27 cellular contexts compared by ENCODE assay signal in genomic region chr10:1116696-1117254, GRCh38.
A peak's percentile ranks its signal among the peaks of the same experiment; 100 is the strongest.
DNase-seq lines count a peak whose midpoint lies in the region; ATAC-seq and TF ChIP-seq lines count a peak whose summit lies in the region.
"Had no signal": no experiment of that assay in that cellular context is flagged by ENCODE, and none has a peak within 500 bp of the region (broad histone marks: within the 10 kb centered on the region; RNA-seq: fewer than 3 reads in every experiment).

No MANE protein-coding gene starts in this region.

- H3K36me3 Mint-ChIP-seq in activated naive CD8-positive, alpha-beta T cell = peaks cover 17% of the 10 kb centered on the region
- H3K36me3 Mint-ChIP-seq in activated naive CD8-positive, alpha-beta T cell treated with anti-CD3 and anti-CD28 coated beads, Interleukin-2, amount 50 U/mL, for 24 hours (ENCODE audit: low read depth) = peaks cover 55% of the 10 kb centered on the region
- peaks cover 35 to 63% (median 37%) of the 10 kb centered on the region in 3 donors for H3K36me3 Mint-ChIP-seq in immature natural killer cell
- H3K36me3 Mint-ChIP-seq in osteocyte (ENCODE audit: unreplicated experiment) = peaks cover 54% of the 10 kb centered on the region
- peaks cover 74% of the 10 kb centered on the region for H3K36me3 Mint-ChIP-seq in activated T-helper 2 cell treated with anti-CD3 and anti-CD28 coated beads, Interferon-gamma antibody, Interleukin-2, Interleukin-4, amounts not matched to agents 10 μg/mL and 5 μg/mL and 100 μg/mL, durations not matched to agents 14 hours and 24 hours and 36 hours (ENCODE audit: low read depth)

- H3K4me1 Mint-ChIP-seq in activated naive CD8-positive, alpha-beta T cell (ENCODE audit: low read depth) = peaks cover 42% of the 10 kb centered on the region
- H3K4me1 Mint-ChIP-seq in activated naive CD8-positive, alpha-beta T cell treated with anti-CD3 and anti-CD28 coated beads, Interleukin-2, amount 50 U/mL, for 24 hours = peaks cover 24% of the 10 kb centered on the region
- H3K4me1 Mint-ChIP-seq in immature natural killer cell = peaks cover 58 to 66% of the 10 kb centered on the region in 2 donors
- no peaks in the 10 kb centered on the region for H3K4me1 Mint-ChIP-seq in osteocyte (ENCODE audit: unreplicated experiment)
- peaks cover 4% of the 10 kb centered on the region for H3K4me1 Mint-ChIP-seq in activated T-helper 2 cell treated with anti-CD3 and anti-CD28 coated beads, Interferon-gamma antibody, Interleukin-2, Interleukin-4, amounts not matched to agents 10 μg/mL and 5 μg/mL and 100 μg/mL, durations not matched to agents 14 hours and 24 hours and 36 hours (ENCODE audit: low read depth)

- H3K4me3 ChIP-seq in MM.1S (ENCODE audit: low read length) = no peak overlapping the region
- H3K4me3 ChIP-seq in hepatocyte = no peak overlapping the region
- H3K4me3 ChIP-seq: ascending aorta, gastroesophageal sphincter, left ventricle myocardium inferior, right atrium auricular region, smooth muscle cell had no signal

- no peaks in the 10 kb centered on the region for H3K9me3 ChIP-seq in MM.1S (replicated peaks; ENCODE audit: insufficient read depth, low read length)
- H3K9me3 ChIP-seq in hepatocyte (ENCODE audit: low read depth) = no peaks in the 10 kb centered on the region
- H3K9me3 ChIP-seq: ascending aorta, gastroesophageal sphincter, left ventricle myocardium inferior, right atrium auricular region had no signal

- no peak overlapping the region for H3K4me2 ChIP-seq in MM.1S (ENCODE audit: low read depth, low read length)
- H3K4me2 ChIP-seq in hepatocyte = no peak overlapping the region
- H3K4me2 ChIP-seq: smooth muscle cell had no signal

- ATAC-seq in activated naive CD8-positive, alpha-beta T cell treated with anti-CD3 and anti-CD28 coated beads, Interleukin-2, amount 50 U/mL, for 24 hours = no peak
- ATAC-seq: gastroesophageal sphincter had no signal

- no peak overlapping the region for H3K9ac ChIP-seq in MM.1S (ENCODE audit: low read length)

- WGBS in hepatocyte (ENCODE audit: low lambda C conversion rate, missing lambda C conversion rate) = 95% methylated on average over 9 of the region's 9 CpGs

- H3F3A ChIP-seq in MM.1S (ENCODE audit: insufficient read depth, low read length) = peaks cover 18% of the 10 kb centered on the region

- no peaks in the 10 kb centered on the region for H3K9me3 Mint-ChIP-seq in activated naive CD8-positive, alpha-beta T cell (ENCODE audit: low read depth)
- H3K9me3 Mint-ChIP-seq in activated naive CD8-positive, alpha-beta T cell treated with anti-CD3 and anti-CD28 coated beads, Interleukin-2, amount 50 U/mL, for 24 hours = no peaks in the 10 kb centered on the region
- H3K9me3 Mint-ChIP-seq in immature natural killer cell = no peaks in the 10 kb centered on the region
- H3K9me3 Mint-ChIP-seq in osteocyte (ENCODE audit: unreplicated experiment) = no peaks in the 10 kb centered on the region
- H3K9me3 Mint-ChIP-seq in activated T-helper 2 cell treated with anti-CD3 and anti-CD28 coated beads, Interferon-gamma antibody, Interleukin-2, Interleukin-4, amounts not matched to agents 10 μg/mL and 5 μg/mL and 100 μg/mL, durations not matched to agents 14 hours and 24 hours and 36 hours = no peaks in the 10 kb centered on the region
- H3K9me3 Mint-ChIP-seq: dendritic cell treated with granulocyte-macrophage colony-stimulating factor and Interleukin-4, amounts not matched to agents 40 ng/mL and 50 ng/mL, for 4 days; T-helper 1 cell treated with Interleukin-12 subunit alpha and Interleukin-12 subunit beta and Interleukin-4 antibody, amounts not matched to agents 30 μg/mL and 1 μg/mL, for 36 hours had no signal

- H3K79me2 ChIP-seq in MM.1S (ENCODE audit: low read length) (no peaks in the 10 kb centered on the region), hepatocyte (no peaks in the 10 kb centered on the region)

- TF ChIP-seq CTCF in MM.1S (IDR thresholded peaks at IDR 0.05; ENCODE audit: low read length) (no peak), osteocyte (IDR thresholded peaks at IDR 0.05) (no peak), GM10266 (IDR thresholded peaks at IDR 0.05; ENCODE audit: control insufficient read depth, insufficient read depth, low read depth, missing control alignments) (no peak), hepatocyte (IDR thresholded peaks at IDR 0.05; ENCODE audit: poor library complexity) (no peak)

- H3K27ac ChIP-seq in MM.1S (ENCODE audit: low read length) (peak overlapping the region; percentile 92; the same call in 1 of the 2 replicates), hepatocyte (no peak overlapping the region)
- H3K27ac ChIP-seq: ascending aorta, gastroesophageal sphincter, left ventricle myocardium inferior, right atrium auricular region had no signal

- no peak overlapping the region for H2AFZ ChIP-seq in MM.1S (ENCODE audit: low read length)
- H2AFZ ChIP-seq in hepatocyte = no peak overlapping the region

- peak overlapping the region; percentile 87 for H3K27ac Mint-ChIP-seq in activated naive CD8-positive, alpha-beta T cell
- no peak overlapping the region for H3K27ac Mint-ChIP-seq in activated naive CD8-positive, alpha-beta T cell treated with anti-CD3 and anti-CD28 coated beads, Interleukin-2, amount 50 U/mL, for 24 hours
- peak overlapping the region in 2 of 6 donors; percentile 40 to 48 for H3K27ac Mint-ChIP-seq in immature natural killer cell
- H3K27ac Mint-ChIP-seq in osteocyte (ENCODE audit: unreplicated experiment) = no peak overlapping the region
- H3K27ac Mint-ChIP-seq in activated T-helper 2 cell treated with anti-CD3 and anti-CD28 coated beads, Interferon-gamma antibody, Interleukin-2, Interleukin-4, amounts not matched to agents 10 μg/mL and 5 μg/mL and 100 μg/mL, durations not matched to agents 14 hours and 24 hours and 36 hours = no peak overlapping the region
- H3K27ac Mint-ChIP-seq: dendritic cell treated with granulocyte-macrophage colony-stimulating factor and Interleukin-4, amounts not matched to agents 40 ng/mL and 50 ng/mL, for 4 days had no signal

- no peaks in the 10 kb centered on the region for H3K27me3 Mint-ChIP-seq in activated naive CD8-positive, alpha-beta T cell
- H3K27me3 Mint-ChIP-seq in activated naive CD8-positive, alpha-beta T cell treated with anti-CD3 and anti-CD28 coated beads, Interleukin-2, amount 50 U/mL, for 24 hours = no peaks in the 10 kb centered on the region
- peaks cover 0 to 3% (median 2%) of the 10 kb centered on the region in 3 donors for H3K27me3 Mint-ChIP-seq in immature natural killer cell (ENCODE audit: low read depth in 3 of 3)
- H3K27me3 Mint-ChIP-seq in osteocyte (ENCODE audit: unreplicated experiment) = no peaks in the 10 kb centered on the region
- no peaks in the 10 kb centered on the region for H3K27me3 Mint-ChIP-seq in activated T-helper 2 cell treated with anti-CD3 and anti-CD28 coated beads, Interferon-gamma antibody, Interleukin-2, Interleukin-4, amounts not matched to agents 10 μg/mL and 5 μg/mL and 100 μg/mL, durations not matched to agents 14 hours and 24 hours and 36 hours (ENCODE audit: low read depth)
- H3K27me3 Mint-ChIP-seq: dendritic cell treated with granulocyte-macrophage colony-stimulating factor and Interleukin-4, amounts not matched to agents 40 ng/mL and 50 ng/mL, for 4 days had no signal

- H3K36me3 ChIP-seq in MM.1S (replicated peaks; ENCODE audit: insufficient read depth, low read length) (no peaks in the 10 kb centered on the region; the same call in none of the 2 replicates), hepatocyte (replicated peaks; ENCODE audit: insufficient read depth, low read depth) (no peaks in the 10 kb centered on the region)

- DNase-seq in activated naive CD8-positive, alpha-beta T cell treated with anti-CD3 and anti-CD28 coated beads, Interleukin-2, amount 50 U/mL, for 24 hours = no peak
- DNase-seq in MM.1S (no peak), immature natural killer cell (no peak), osteocyte (ENCODE audit: extremely low spot score, unreplicated experiment) (peak; percentile 48), GM10266 (ENCODE audit: extremely low spot score) (no peak), hepatocyte (ENCODE audit: low spot score) (no peak)
- no peak for DNase-seq in activated T-helper 2 cell treated with anti-CD3 and anti-CD28 coated beads, Interferon-gamma antibody, Interleukin-2, Interleukin-4, amounts not matched to agents 10 μg/mL and 5 μg/mL and 100 μg/mL, durations not matched to agents 14 hours and 24 hours and 36 hours (ENCODE audit: low spot score)
- DNase-seq: ACHN; activated CD4-positive, alpha-beta T cell treated with anti-CD3 and anti-CD28 coated beads for 1 hour; activated naive CD4-positive, alpha-beta T cell treated with anti-CD3 and anti-CD28 coated beads, Interleukin-2, amount 50 U/mL, for 16 hours; Calu3; DMS79 treated with DMSO at 0.1 percent for 48 hours; GF-D8; HCEC 1CT; hypothalamus; left ventricle myocardium inferior; NCI-H1417; NCI-H82; RPMI8226; substantia nigra had no signal

- H3K27me3 ChIP-seq in MM.1S (replicated peaks; ENCODE audit: insufficient read depth, low read length) = no peaks in the 10 kb centered on the region
- H3K27me3 ChIP-seq in hepatocyte = no peaks in the 10 kb centered on the region
- H3K27me3 ChIP-seq: ascending aorta, gastroesophageal sphincter, right atrium auricular region had no signal

- H3K9me2 ChIP-seq in MM.1S (replicated peaks; ENCODE audit: insufficient read depth, low read length) = no peaks in the 10 kb centered on the region
- H3K9me2 ChIP-seq in hepatocyte (replicated peaks; ENCODE audit: insufficient read depth) = no peaks in the 10 kb centered on the region

- H3K4me1 ChIP-seq in MM.1S (ENCODE audit: low read length) (peaks cover 17% of the 10 kb centered on the region), hepatocyte (ENCODE audit: insufficient read depth) (no peaks in the 10 kb centered on the region)
- H3K4me1 ChIP-seq: ascending aorta, gastroesophageal sphincter had no signal

- intact Hi-C loops in activated T-helper 2 cell treated with anti-CD3 and anti-CD28 coated beads, Interferon-gamma antibody, Interleukin-2, Interleukin-4, amounts not matched to agents 10 μg/mL and 5 μg/mL and 100 μg/mL, durations not matched to agents 14 hours and 24 hours and 36 hours (cut with micrococcal nuclease) = no loop called here

- no peaks in the 10 kb centered on the region for H4K20me1 ChIP-seq in MM.1S (ENCODE audit: insufficient read depth, low read length)
- no peaks in the 10 kb centered on the region for H4K20me1 ChIP-seq in hepatocyte (ENCODE audit: insufficient read depth, poor library complexity, severe bottlenecking)

- no peak overlapping the region for H3K4me3 Mint-ChIP-seq in activated naive CD8-positive, alpha-beta T cell
- H3K4me3 Mint-ChIP-seq in activated naive CD8-positive, alpha-beta T cell treated with anti-CD3 and anti-CD28 coated beads, Interleukin-2, amount 50 U/mL, for 24 hours = no peak overlapping the region
- H3K4me3 Mint-ChIP-seq in immature natural killer cell (peak overlapping the region in 3 of 5 donors; percentile 9 to 40 (median 29)), osteocyte (ENCODE audit: unreplicated experiment) (no peak overlapping the region)
- no peak overlapping the region for H3K4me3 Mint-ChIP-seq in activated T-helper 2 cell treated with anti-CD3 and anti-CD28 coated beads, Interferon-gamma antibody, Interleukin-2, Interleukin-4, amounts not matched to agents 10 μg/mL and 5 μg/mL and 100 μg/mL, durations not matched to agents 14 hours and 24 hours and 36 hours (ENCODE audit: low read depth)
- H3K4me3 Mint-ChIP-seq: dendritic cell treated with granulocyte-macrophage colony-stimulating factor and Interleukin-4, amounts not matched to agents 40 ng/mL and 50 ng/mL, for 4 days; T-helper 1 cell treated with Interleukin-12 subunit alpha and Interleukin-12 subunit beta and Interleukin-4 antibody, amounts not matched to agents 30 μg/mL and 1 μg/mL, for 36 hours had no signal

Comparison
In these comparisons a context has a peak if more than half of its experiments do, and no peak if none do; other contexts are left out.
1. H3K4me3 Mint-ChIP-seq: peak in immature natural killer cell (3 of 5); none in activated naive CD8-positive, alpha-beta T cell (single experiment), activated naive CD8-positive, alpha-beta T cell treated with anti-CD3 and anti-CD28 coated beads, Interleukin-2, amount 50 U/mL, for 24 hours (single experiment), osteocyte (single experiment) and activated T-helper 2 cell treated with anti-CD3 and anti-CD28 coated beads, Interferon-gamma antibody, Interleukin-2, Interleukin-4, amounts not matched to agents 10 μg/mL and 5 μg/mL and 100 μg/mL, durations not matched to agents 14 hours and 24 hours and 36 hours (single experiment).